Comparison of ENCODE assay signal across 8 cellular contexts in genomic region chr6:31396422-31397152, GRCh38. TPM values are rescaled to one million over a fixed set of nuclear protein-coding genes. Genes with fewer than 3 reads are reported as not detected.
A peak's percentile ranks its signal among the peaks of the same experiment; 100 is the strongest.
DNase-seq lines count a peak whose midpoint lies in the region; ATAC-seq and TF ChIP-seq lines count a peak whose summit lies in the region.

No MANE protein-coding gene starts in this region.

- H3K27ac ChIP-seq in OCI-LY1 (ENCODE audit: low read depth, low read length, poor library complexity, severe bottlenecking), result no peak overlapping the region

- peaks cover 19% of the 10 kb centered on the region for H3K4me1 ChIP-seq in OCI-LY1 (ENCODE audit: insufficient read depth, low read length, severe bottlenecking)

- TF ChIP-seq CTCF in OCI-LY1 (IDR thresholded peaks at IDR 0.05; ENCODE audit: low read length) (peak; percentile 69), epithelial cell of proximal tubule (conservative IDR thresholded peaks at IDR 0.05; ENCODE audit: low read depth, low read length) (peak; percentile 78)

- H3K9me3 ChIP-seq in OCI-LY1 (ENCODE audit: low read length), result no peaks in the 10 kb centered on the region

- ATAC-seq in HG03565 (IDR thresholded peaks at IDR 0.05; ENCODE audit: unreplicated experiment) (peak; percentile 51), GM21529 (IDR thresholded peaks at IDR 0.05; ENCODE audit: unreplicated experiment) (no peak)

- H2AFZ ChIP-seq in OCI-LY1 (ENCODE audit: low read length), result no peak overlapping the region

- no peak overlapping the region for H3K9ac ChIP-seq in OCI-LY1 (ENCODE audit: low read length)

- H3F3A ChIP-seq in OCI-LY1 (ENCODE audit: insufficient read depth, low read length), result no peaks in the 10 kb centered on the region

- H3K9me2 ChIP-seq in OCI-LY1 (ENCODE audit: low read depth, low read length), result no peaks in the 10 kb centered on the region

- H3K4me3 ChIP-seq in OCI-LY1 (ENCODE audit: low read depth, low read length, poor library complexity, severe bottlenecking) (no peak overlapping the region), epithelial cell of proximal tubule (ENCODE audit: low read depth, low read length) (no peak overlapping the region)

- H3K36me3 ChIP-seq in OCI-LY1 (ENCODE audit: insufficient read depth, low read length), result no peaks in the 10 kb centered on the region; the same call in 1 of the 2 replicates

- DNase-seq in D341Med (ENCODE audit: low spot score), result peak; percentile 78
- peak; percentile 88 for DNase-seq in activated CD8-positive, alpha-beta memory T cell treated with anti-CD3 and anti-CD28 coated beads, Interleukin-2, amount 50 U/mL, for 4 hours
- DNase-seq in epithelial cell of proximal tubule (ENCODE audit: low read depth), result no peak
- peak; percentile 85 for DNase-seq in myocyte (ENCODE audit: low read depth)
- peak; percentile 68 to 83 for DNase-seq in stimulated activated CD8-positive, alpha-beta memory T cell treated with anti-CD3 and anti-CD28 coated beads, Interleukin-7, amount 100 ng/mL, for 4 hours (ENCODE audit: low read depth in 2 of 2)

- no peaks in the 10 kb centered on the region for H4K20me1 ChIP-seq in OCI-LY1 (ENCODE audit: insufficient read depth, low read length)

- no peaks in the 10 kb centered on the region for H3K27me3 ChIP-seq in OCI-LY1 (ENCODE audit: insufficient read depth, low read length)

- H3K79me2 ChIP-seq in OCI-LY1 (ENCODE audit: insufficient read depth, low read length), result no peaks in the 10 kb centered on the region

- H3K4me2 ChIP-seq in OCI-LY1 (ENCODE audit: low read length), result no peak overlapping the region

RNA-seq across cellular contexts. Expression of gene MICA, which starts 6.8 kb away (rescaled TPM):
- 25.7 and 46.8 TPM in 2 replicates for total RNA-seq in epithelial cell of proximal tubule
- 32.5 and 55.9 TPM in 2 replicates for total RNA-seq in myocyte
- polyA plus RNA-seq in myocyte (2012), result 62.4 TPM

RNA-seq across cellular contexts. Expression of gene HLA-B, which starts 39.6 kb away (rescaled TPM):
- total RNA-seq in epithelial cell of proximal tubule (41.2 and 225 TPM in 2 replicates), myocyte (137 and 270 TPM in 2 replicates)
- 659 TPM for polyA plus RNA-seq in myocyte (2012)
